7 cellular contexts compared by ENCODE assay signal in genomic region chr6:157322792-157323113, GRCh38. TPM values are rescaled to one million over a fixed set of nuclear protein-coding genes. Genes with fewer than 3 reads are reported as not detected.
DNase-seq lines count a peak whose midpoint lies in the region; ATAC-seq, FAIRE-seq and TF ChIP-seq lines count a peak whose summit lies in the region.

No MANE protein-coding gene starts in this region.

- FAIRE-seq in kidney (lab: Jason Lieb, UNC): no peak

- H3K4me3 Mint-ChIP-seq in activated naive CD8-positive, alpha-beta T cell treated with anti-CD3 and anti-CD28 coated beads, Interleukin-2, amount 10 ng/mL, durations not matched to agents 7 days and 5 days: peak overlapping the region; percentile 99

- H3K4me1 Mint-ChIP-seq in activated naive CD8-positive, alpha-beta T cell treated with anti-CD3 and anti-CD28 coated beads, Interleukin-2, amount 10 ng/mL, durations not matched to agents 7 days and 5 days: peaks cover 15% of the 10 kb centered on the region

- intact Hi-C loops in kidney (cut with DNase I): no loop called here

- H3K36me3 ChIP-seq in HUES64 (ENCODE audit: insufficient read depth, low read length) (peaks cover 26% of the 10 kb centered on the region), kidney (ENCODE audit: control insufficient read depth in 1 of 2, insufficient read depth in 2 of 2, low read length in 2 of 2) (peaks cover 4 to 10% of the 10 kb centered on the region in 2 donors), subcutaneous abdominal adipose tissue (ENCODE audit: control insufficient read depth in 5 of 5, insufficient read depth in 5 of 5, low read length in 5 of 5) (peaks cover 7 to 20% (median 16%) of the 10 kb centered on the region in 5 donors)

- H3K9me3 Mint-ChIP-seq in activated naive CD8-positive, alpha-beta T cell treated with anti-CD3 and anti-CD28 coated beads, Interleukin-2, amount 10 ng/mL, durations not matched to agents 7 days and 5 days: no peaks in the 10 kb centered on the region

- H3K4me3 ChIP-seq in HUES64 (ENCODE audit: low read length) (peak overlapping the region; percentile 93), kidney (ENCODE audit: low read length in 2 of 2) (peak overlapping the region; percentile 85 to 89), subcutaneous abdominal adipose tissue (ENCODE audit: low read depth in 1 of 5, low read length in 5 of 5) (peak overlapping the region; percentile 93 to 97 (median 94))

- H3K4me1 ChIP-seq in HUES64 (ENCODE audit: insufficient read depth, low read length) (no peaks in the 10 kb centered on the region), kidney (ENCODE audit: control insufficient read depth in 1 of 2, insufficient read depth in 1 of 2, low read depth in 1 of 2, low read length in 2 of 2) (peaks cover 0 to 6% of the 10 kb centered on the region in 2 donors), subcutaneous abdominal adipose tissue (ENCODE audit: control insufficient read depth in 5 of 5, insufficient read depth in 5 of 5, low read length in 5 of 5) (peaks cover 2 to 19% (median 18%) of the 10 kb centered on the region in 5 donors)

- POLR2A ChIA-PET in activated naive CD8-positive, alpha-beta T cell treated with anti-CD3 and anti-CD28 coated beads, Interleukin-2, amount 10 ng/mL, durations not matched to agents 7 days and 5 days (lab: Charles Lee): interaction anchor here (0.7 to 2.1 kb wide), 12 partner anchors 8 to 703 kb away, joined by 3 to 14 read pairs (median 4); partner anchors contain the start of gene ZDHHC14

- peaks cover 5% of the 10 kb centered on the region for H3K36me3 Mint-ChIP-seq in activated naive CD8-positive, alpha-beta T cell treated with anti-CD3 and anti-CD28 coated beads, Interleukin-2, amount 10 ng/mL, durations not matched to agents 7 days and 5 days

- H3K27me3 Mint-ChIP-seq in activated naive CD8-positive, alpha-beta T cell treated with anti-CD3 and anti-CD28 coated beads, Interleukin-2, amount 10 ng/mL, durations not matched to agents 7 days and 5 days: peaks cover 23% of the 10 kb centered on the region

- DNase-seq in activated naive CD8-positive, alpha-beta T cell treated with anti-CD3 and anti-CD28 coated beads, Interleukin-2, amount 10 ng/mL, durations not matched to agents 7 days and 5 days: no peak
- DNase-seq in kidney (no peak), NCI-H345 (lab: John Stamatoyannopoulos, UW) (no peak), dedifferentiated amniotic fluid mesenchymal stem cell (ENCODE audit: extremely low spot score) (no peak)

- no peak for TF ChIP-seq CTCF in kidney (IDR thresholded peaks at IDR 0.05; ENCODE audit: borderline replicate concordance, extremely low read depth, insufficient read depth)

- H3K27ac Mint-ChIP-seq in activated naive CD8-positive, alpha-beta T cell treated with anti-CD3 and anti-CD28 coated beads, Interleukin-2, amount 10 ng/mL, durations not matched to agents 7 days and 5 days: peak overlapping the region; percentile 90

- 8% methylated on average over 12 of the region's 12 CpGs for WGBS in HUES64

- no peak for ATAC-seq in activated naive CD8-positive, alpha-beta T cell treated with anti-CD3 and anti-CD28 coated beads, Interleukin-2, amount 10 ng/mL, durations not matched to agents 7 days and 5 days (ENCODE audit: low read depth)
- no peak for ATAC-seq in HG02588 (IDR thresholded peaks at IDR 0.05; ENCODE audit: unreplicated experiment)

- peak overlapping the region; percentile 81; the same call in 1 of the 2 replicates for H3K27ac ChIP-seq in HUES64 (ENCODE audit: low read depth, low read length)
- H3K27ac ChIP-seq in kidney (ENCODE audit: low read depth in 2 of 2, low read length in 2 of 2): peak overlapping the region; percentile 89 to 97
- H3K27ac ChIP-seq in subcutaneous abdominal adipose tissue (ENCODE audit: low read depth, low read length): peak overlapping the region; percentile 96

- H3K27me3 ChIP-seq in HUES64 (ENCODE audit: insufficient read depth, low read length) (peaks cover 25% of the 10 kb centered on the region), subcutaneous abdominal adipose tissue (ENCODE audit: control insufficient read depth in 5 of 5, insufficient read depth in 4 of 5, low read length in 5 of 5) (no peaks in the 10 kb centered on the region)

- H3K9me3 ChIP-seq in HUES64 (ENCODE audit: insufficient read depth, low read depth, low read length): no peaks in the 10 kb centered on the region
- no peaks in the 10 kb centered on the region for H3K9me3 ChIP-seq in kidney (ENCODE audit: control insufficient read depth in 1 of 2, low read length in 2 of 2)
- no peaks in the 10 kb centered on the region for H3K9me3 ChIP-seq in subcutaneous abdominal adipose tissue (ENCODE audit: control insufficient read depth in 5 of 5, low read length in 5 of 5)

- H3K9ac ChIP-seq in HUES64 (ENCODE audit: low read depth, low read length) (peak overlapping the region; percentile 92), kidney (ENCODE audit: low read length in 2 of 2) (peak overlapping the region; percentile 48 to 88), subcutaneous abdominal adipose tissue (ENCODE audit: low read length in 5 of 5) (peak overlapping the region; percentile 79 to 97 (median 92))

RNA-seq across cellular contexts. Expression of gene TMEM242, which starts 0.6 kb away (rescaled TPM):
- 5.3 TPM for polyA plus RNA-seq in HUES64 (2013, experiment 1 of 2)
- polyA plus RNA-seq in HUES64 (2013, experiment 2 of 2): 6.9 TPM
- total RNA-seq in activated naive CD8-positive, alpha-beta T cell treated with anti-CD3 and anti-CD28 coated beads, Interleukin-2, amount 10 ng/mL, durations not matched to agents 7 days and 5 days: 10 to 100 TPM in 1 of 2 experiments, 1 to 10 TPM in 1; 9.2 to 10.1 TPM
- total RNA-seq in kidney: 14.2 TPM
- 14.3 TPM for polyA plus RNA-seq in kidney (ENCODE audit: insufficient read depth, low read depth, low replicate concordance)

RNA-seq across cellular contexts. Expression of gene ZDHHC14, which starts 58.2 kb away (rescaled TPM):
- polyA plus RNA-seq in HUES64 (2013, experiment 1 of 2): 6.2 TPM
- 6.7 TPM for polyA plus RNA-seq in HUES64 (2013, experiment 2 of 2)
- 1 to 10 TPM; 5.2 TPM for total RNA-seq in activated naive CD8-positive, alpha-beta T cell treated with anti-CD3 and anti-CD28 coated beads, Interleukin-2, amount 10 ng/mL, durations not matched to agents 7 days and 5 days
- total RNA-seq in kidney: 26.7 TPM
- polyA plus RNA-seq in kidney (ENCODE audit: insufficient read depth, low read depth, low replicate concordance): 13.5 TPM
